In the genomic region with DNA sequence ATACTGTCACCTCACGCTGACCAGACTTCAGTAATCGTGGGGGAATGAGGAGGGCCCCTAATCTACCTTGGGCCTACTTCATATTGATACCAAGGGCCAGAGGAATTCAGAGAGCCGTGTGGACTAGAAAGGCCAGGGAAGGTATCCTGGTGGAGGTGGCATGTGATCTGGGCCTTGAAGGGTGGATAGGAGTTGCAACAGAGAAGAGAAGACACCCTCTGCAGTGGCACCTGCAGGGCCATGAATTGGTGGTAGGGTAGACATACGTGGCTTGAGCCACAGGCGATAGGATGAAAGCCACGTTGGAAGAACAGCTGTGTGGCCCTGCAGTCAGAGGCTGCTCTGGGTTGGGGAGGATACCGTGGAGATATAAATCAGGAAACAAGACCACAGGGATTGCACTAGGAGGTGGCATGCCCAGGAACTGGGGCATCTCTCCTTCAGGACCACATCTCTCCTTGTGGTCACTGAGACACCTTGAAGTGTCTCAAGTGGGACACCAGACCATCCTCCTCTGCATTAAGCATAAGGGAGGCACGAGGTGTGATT, we compare ENCODE assay signal across 23 cellular contexts.
DNase-seq lines count a peak whose midpoint lies in the region; ATAC-seq, FAIRE-seq and TF ChIP-seq lines count a peak whose summit lies in the region.
"Had no signal": no experiment of that assay in that cellular context is flagged by ENCODE, and none has a peak within 500 bp of the region (broad histone marks: within the 10 kb centered on the region; RNA-seq: fewer than 3 reads in every experiment).

No MANE protein-coding gene starts in this region.

- FAIRE-seq in GM12891 (lab: Jason Lieb, UNC), result no peak
- FAIRE-seq: G401.6 had no signal

- H3K4me1 ChIP-seq in neuronal stem cell (ENCODE audit: control insufficient read depth in 2 of 2, insufficient read depth in 1 of 2, low read depth in 1 of 2, low read length in 2 of 2), result no peaks in the 10 kb centered on the region
- H3K4me1 ChIP-seq: Caco-2 had no signal

- no CpG with 5 or more reads among the region's 8 CpGs for WGBS in neuronal stem cell (ENCODE audit: extremely low coverage in 2 of 2, insufficient read length in 2 of 2, insufficient replicate concordance in 1 of 2), 2 donors

- no peaks in the 10 kb centered on the region for H3K9me3 Mint-ChIP-seq in chondrocyte (ENCODE audit: low read depth)
- no peaks in the 10 kb centered on the region for H3K9me3 Mint-ChIP-seq in MCF 10A (ENCODE audit: unreplicated experiment)
- no peaks in the 10 kb centered on the region for H3K9me3 Mint-ChIP-seq in T-helper 2 cell treated with Interferon-gamma antibody and Interleukin-4, amounts not matched to agents 5 μg/mL and 100 μg/mL, for 36 hours
- H3K9me3 Mint-ChIP-seq: CD8-positive, alpha-beta T cell had no signal

- H3K27ac ChIP-seq in neuronal stem cell (replicated peaks; ENCODE audit: low read length), result no peak overlapping the region
- H3K27ac ChIP-seq: GM23248, PC-9 had no signal

- CTCF ChIA-PET in MCF 10A (lab: Yijun Ruan, JAX), result interaction anchor here (0.6 to 1.3 kb wide), 2 partner anchors 11 to 31 kb away, joined by 3 read pairs; no protein-coding TSS in a partner anchor

- intact Hi-C loops in MCF 10A (cut with micrococcal nuclease), result no loop called here

- TF ChIP-seq POLR2A in GM12891 (IDR thresholded peaks at IDR 0.05; ENCODE audit: low read depth, low read length), result no peak

- no peak overlapping the region for H3K4me3 Mint-ChIP-seq in chondrocyte (ENCODE audit: unreplicated experiment)
- H3K4me3 Mint-ChIP-seq in MCF 10A (ENCODE audit: unreplicated experiment), result no peak overlapping the region
- no peak overlapping the region for H3K4me3 Mint-ChIP-seq in T-helper 2 cell treated with Interferon-gamma antibody and Interleukin-4, amounts not matched to agents 5 μg/mL and 100 μg/mL, for 36 hours
- H3K4me3 Mint-ChIP-seq: CD8-positive, alpha-beta T cell had no signal

- H3K4ac ChIP-seq in neuronal stem cell (ENCODE audit: low read length), result no peak overlapping the region

- H2AK5ac ChIP-seq in neuronal stem cell (ENCODE audit: low read depth, low read length), result peak overlapping the region; percentile 16

- H3K36me3 Mint-ChIP-seq in chondrocyte (ENCODE audit: low read depth), result no peaks in the 10 kb centered on the region
- no peaks in the 10 kb centered on the region for H3K36me3 Mint-ChIP-seq in MCF 10A (ENCODE audit: insufficient read depth, unreplicated experiment)
- no peaks in the 10 kb centered on the region for H3K36me3 Mint-ChIP-seq in T-helper 2 cell treated with Interferon-gamma antibody and Interleukin-4, amounts not matched to agents 5 μg/mL and 100 μg/mL, for 36 hours (ENCODE audit: low read depth)
- H3K36me3 Mint-ChIP-seq: CD8-positive, alpha-beta T cell had no signal

- H2BK5ac ChIP-seq in neuronal stem cell (ENCODE audit: low read length), result no peak overlapping the region

- H3K79me1 ChIP-seq in neuronal stem cell (ENCODE audit: low read depth, low read length), result no peaks in the 10 kb centered on the region

- H2BK12ac ChIP-seq in neuronal stem cell (ENCODE audit: low read length), result no peak overlapping the region

- H4K8ac ChIP-seq in neuronal stem cell (ENCODE audit: low read depth, low read length), result no peak overlapping the region

- no peaks in the 10 kb centered on the region for H3K36me3 ChIP-seq in neuronal stem cell (replicated peaks in 1 of 2; ENCODE audit: control insufficient read depth in 2 of 2, insufficient read depth in 2 of 2, low read length in 2 of 2)

- H3K9ac ChIP-seq in neuronal stem cell (ENCODE audit: low read depth, low read length, poor library complexity), result no peak overlapping the region
- H3K9ac ChIP-seq: GM23248 had no signal

- TF ChIP-seq CTCF in chondrocyte (IDR thresholded peaks at IDR 0.05) (no peak), MCF 10A (IDR thresholded peaks at IDR 0.05; ENCODE audit: unreplicated experiment) (no peak)

- no peak overlapping the region for H4K91ac ChIP-seq in neuronal stem cell (ENCODE audit: low read depth, low read length, poor library complexity)

- POLR2A ChIA-PET in MCF 10A (lab: Yijun Ruan, JAX), result no interaction called here

- no TSS peak for BruUV-seq in MCF 10A (replicated peaks; lab: Mats Ljungman, UMichigan)

- no peak overlapping the region for H3K4me3 ChIP-seq in neuronal stem cell (ENCODE audit: low read length in 2 of 2)
- H3K4me3 ChIP-seq: GM23248, PC-9 had no signal

- no peaks in the 10 kb centered on the region for H3K27me3 ChIP-seq in neuronal stem cell (ENCODE audit: control insufficient read depth in 3 of 3, insufficient read depth in 3 of 3, low read depth in 1 of 3, low read length in 3 of 3)

- in situ Hi-C loops in KBM-7 (cut with MboI; ENCODE audit: low pct_unique_long_range_greater_than_20kb, low sequenced_read_pairs), result no loop called here

- no peak overlapping the region for H3K23ac ChIP-seq in neuronal stem cell (ENCODE audit: low read depth, low read length, poor library complexity)

- peaks cover 7% of the 10 kb centered on the region for H3K27me3 Mint-ChIP-seq in chondrocyte (ENCODE audit: low read depth)
- H3K27me3 Mint-ChIP-seq in MCF 10A (ENCODE audit: insufficient read depth, unreplicated experiment), result no peaks in the 10 kb centered on the region
- H3K27me3 Mint-ChIP-seq in T-helper 2 cell treated with Interferon-gamma antibody and Interleukin-4, amounts not matched to agents 5 μg/mL and 100 μg/mL, for 36 hours (ENCODE audit: low read depth), result no peaks in the 10 kb centered on the region

- peak; percentile 47 for DNase-seq in chondrocyte (ENCODE audit: low spot score)
- peak; percentile 32 for DNase-seq in ecto neural progenitor cell (ENCODE audit: low spot score)
- DNase-seq in left lobe of liver (ENCODE audit: low spot score), result peak; percentile 21
- no peak for DNase-seq in neuronal stem cell (ENCODE audit: low spot score)
- DNase-seq in MCF 10A (ENCODE audit: unreplicated experiment), result no peak
- no peak for DNase-seq in GM12891 (ENCODE audit: insufficient read length, low spot score)
- no peak for DNase-seq in T-helper 2 cell treated with Interferon-gamma antibody and Interleukin-4, amounts not matched to agents 5 μg/mL and 100 μg/mL, for 36 hours (ENCODE audit: low spot score)
- no peak for DNase-seq in KBM-7
- DNase-seq: C1 segment of cervical spinal cord; Caco-2; CD8-positive, alpha-beta T cell; GM23248; KG1; MM.1S; NCI-H1048; NCI-H1417; NCI-H1694; NCI-H2029 treated with DMSO at 0.1 percent for 48 hours; NCI-H2227 treated with DMSO at 0.1 percent for 48 hours; NCI-H526 treated with DMSO at 0.1 percent for 48 hours; PC-9; Right ventricle myocardium superior had no signal

- H3K14ac ChIP-seq in neuronal stem cell (ENCODE audit: low read length), result no peak overlapping the region

- H2AFZ ChIP-seq in neuronal stem cell (ENCODE audit: low read length), result no peak overlapping the region
- H2AFZ ChIP-seq: GM23248, PC-9 had no signal

- no peaks in the 10 kb centered on the region for H3K9me3 ChIP-seq in neuronal stem cell (replicated peaks in 1 of 2; ENCODE audit: control insufficient read depth in 2 of 2, insufficient read depth in 1 of 2, low read depth in 1 of 2, low read length in 2 of 2)
- H3K9me3 ChIP-seq: Caco-2 had no signal

- ATAC-seq in left lobe of liver, result no peak
- ATAC-seq: CD8-positive, alpha-beta T cell had no signal

- no peak overlapping the region for H2BK15ac ChIP-seq in neuronal stem cell (ENCODE audit: low read length)

- no peak overlapping the region for H3K27ac Mint-ChIP-seq in chondrocyte (ENCODE audit: unreplicated experiment)
- H3K27ac Mint-ChIP-seq in MCF 10A (ENCODE audit: low read depth, unreplicated experiment), result no peak overlapping the region
- H3K27ac Mint-ChIP-seq in T-helper 2 cell treated with Interferon-gamma antibody and Interleukin-4, amounts not matched to agents 5 μg/mL and 100 μg/mL, for 36 hours, result no peak overlapping the region
- H3K27ac Mint-ChIP-seq: CD8-positive, alpha-beta T cell had no signal

- H3K18ac ChIP-seq in neuronal stem cell (ENCODE audit: low read length), result no peak overlapping the region

- no peak overlapping the region for H2BK120ac ChIP-seq in neuronal stem cell (ENCODE audit: low read depth, low read length)

- H3K4me2 ChIP-seq in neuronal stem cell (ENCODE audit: insufficient read depth, low read length, poor library complexity, severe bottlenecking), result no peak overlapping the region
- H3K4me2 ChIP-seq: PC-9 had no signal

- H3K4me1 Mint-ChIP-seq in chondrocyte (ENCODE audit: low read depth) (peaks cover 4% of the 10 kb centered on the region), MCF 10A (ENCODE audit: insufficient read depth, unreplicated experiment) (no peaks in the 10 kb centered on the region)
- no peaks in the 10 kb centered on the region for H3K4me1 Mint-ChIP-seq in T-helper 2 cell treated with Interferon-gamma antibody and Interleukin-4, amounts not matched to agents 5 μg/mL and 100 μg/mL, for 36 hours (ENCODE audit: low read depth)

TF ChIP-seq in GM12891, 5 proteins besides CTCF, POLR2A, EP300 and RAD21:
- no peak for TF ChIP-seq POU2F2 (IDR thresholded peaks at IDR 0.05; ENCODE audit: low read depth, low read length)
- TF ChIP-seq POLR2AphosphoS5 (IDR thresholded peaks at IDR 0.05; ENCODE audit: low read depth, low read length), result no peak
- TF ChIP-seq PAX5 (IDR thresholded peaks at IDR 0.05; ENCODE audit: insufficient read depth, low read length, severe bottlenecking), result no peak
- no peak for TF ChIP-seq TAF1 (IDR thresholded peaks at IDR 0.05; ENCODE audit: low read depth, low read length)
- no peak for TF ChIP-seq SPI1 (IDR thresholded peaks at IDR 0.05; ENCODE audit: low read depth, low read length)

Comparison
In these comparisons a context has a peak if more than half of its experiments do, and no peak if none do; other contexts are left out.
1. DNase-seq: peak in chondrocyte (single experiment), ecto neural progenitor cell (single experiment) and left lobe of liver (single experiment); none in neuronal stem cell (single experiment), MCF 10A (single experiment), GM12891 (single experiment), T-helper 2 cell treated with Interferon-gamma antibody and Interleukin-4, amounts not matched to agents 5 μg/mL and 100 μg/mL, for 36 hours (single experiment) and KBM-7 (single experiment).